Comparison of ENCODE assay signal across 8 cellular contexts in genomic region chr10:58384999-58385783, GRCh38. TPM values are rescaled to one million over a fixed set of nuclear protein-coding genes. Genes with fewer than 3 reads are reported as not detected.
DNase-seq lines count a peak whose midpoint lies in the region; FAIRE-seq and TF ChIP-seq lines count a peak whose summit lies in the region.

TSS of gene TFAM (plus strand) at chr10:58385410. CDS start at chr10:58385548, 138 bp downstream.

- FAIRE-seq in G401.6 (lab: Jason Lieb, UNC), result peak; percentile 80

- H3K27me3 Mint-ChIP-seq in neural progenitor cell (ENCODE audit: insufficient read depth, low read depth), result peaks cover 2% of the 10 kb centered on the region

- TF ChIP-seq CTCF in Loucy (conservative IDR thresholded peaks at IDR 0.05; ENCODE audit: low read length), result peak; percentile 56
- peak; percentile 54 for TF ChIP-seq CTCF in foreskin fibroblast (IDR thresholded peaks at IDR 0.05; ENCODE audit: low read depth, low read length)
- TF ChIP-seq CTCF in neural progenitor cell (IDR thresholded peaks at IDR 0.05), result peak; percentile 46

- peaks cover 11% of the 10 kb centered on the region for H3K36me3 Mint-ChIP-seq in neural progenitor cell

- H3F3A ChIP-seq in Loucy (ENCODE audit: low read depth) (no peaks in the 10 kb centered on the region), neural progenitor cell (ENCODE audit: low read depth) (peaks cover 18% of the 10 kb centered on the region)

- H3K79me2 ChIP-seq in Loucy (ENCODE audit: insufficient read depth, low read length) (peaks cover 50% of the 10 kb centered on the region), neural progenitor cell (ENCODE audit: low read depth) (peaks cover 49% of the 10 kb centered on the region)

- H3K4me1 ChIP-seq in Loucy (ENCODE audit: insufficient read depth, low read length, poor library complexity, severe bottlenecking) (peaks cover 48% of the 10 kb centered on the region), neural progenitor cell (peaks cover 8% of the 10 kb centered on the region)

- H3K4me2 ChIP-seq in Loucy (ENCODE audit: low read depth, low read length, poor library complexity, severe bottlenecking) (peak within 1 kb of the TSS; percentile 93), neural progenitor cell (peak within 1 kb of the TSS; percentile 82)

- no peaks in the 10 kb centered on the region for H3K9me3 ChIP-seq in Loucy (ENCODE audit: insufficient read depth, low read depth, low read length)
- no peaks in the 10 kb centered on the region for H3K9me3 ChIP-seq in neural progenitor cell (ENCODE audit: low read depth)

- DNase-seq in H7 (peak; percentile 93), activated gamma-delta T cell (lab: John Stamatoyannopoulos, UW) (peak; percentile 88), foreskin fibroblast (peak; percentile 91 to 95), neural progenitor cell (ENCODE audit: low spot score) (peak; percentile 95), stromal cell of bone marrow (ENCODE audit: low read depth) (peak; percentile 80)

- H3K27me3 ChIP-seq in H7 (ENCODE audit: control insufficient read depth, insufficient read depth, low read length), result no peaks in the 10 kb centered on the region
- H3K27me3 ChIP-seq in Loucy (ENCODE audit: insufficient read depth, low read length, poor library complexity, severe bottlenecking), result no peaks in the 10 kb centered on the region
- peaks cover 3% of the 10 kb centered on the region for H3K27me3 ChIP-seq in neural progenitor cell

- H4K20me1 ChIP-seq in Loucy (ENCODE audit: insufficient read depth, low read length, poor library complexity, severe bottlenecking) (peaks cover 37% of the 10 kb centered on the region), neural progenitor cell (ENCODE audit: low read depth) (peaks cover 26% of the 10 kb centered on the region)

- no peaks in the 10 kb centered on the region for H3K9me3 Mint-ChIP-seq in neural progenitor cell

- peaks cover 18% of the 10 kb centered on the region for H3K4me1 Mint-ChIP-seq in neural progenitor cell

- peak within 1 kb of the TSS; percentile 74 for H3K27ac ChIP-seq in neural progenitor cell

- H3K9ac ChIP-seq in Loucy (ENCODE audit: low read depth, low read length, poor library complexity, severe bottlenecking) (peak within 1 kb of the TSS; percentile 88), neural progenitor cell (peak within 1 kb of the TSS; percentile 70)

- H3K4me3 ChIP-seq in H7 (ENCODE audit: insufficient read depth, low read depth, low read length) (peak within 1 kb of the TSS; percentile 95), Loucy (ENCODE audit: low read length, poor library complexity, severe bottlenecking) (peak within 1 kb of the TSS; percentile 85), foreskin fibroblast (ENCODE audit: low read depth in 1 of 2, low read length in 2 of 2) (peak within 1 kb of the TSS; percentile 91 to 95), neural progenitor cell (peak within 1 kb of the TSS; percentile 73)

- H2AFZ ChIP-seq in Loucy (ENCODE audit: low read length) (peak within 1 kb of the TSS; percentile 99), neural progenitor cell (replicated peaks) (peak within 1 kb of the TSS; percentile 89)

- peak; percentile 98 for TF ChIP-seq POLR2A in Raji (IDR thresholded peaks at IDR 0.05; ENCODE audit: insufficient read depth, low read depth, low read length)

- H3K36me3 ChIP-seq in H7 (replicated peaks; ENCODE audit: control insufficient read depth, insufficient read depth, low read length) (peaks cover 15% of the 10 kb centered on the region), Loucy (ENCODE audit: insufficient read depth, low read length) (peaks cover 20% of the 10 kb centered on the region; the same call in 1 of the 2 replicates), neural progenitor cell (peaks cover 16% of the 10 kb centered on the region)

- no peaks in the 10 kb centered on the region for H3K9me2 ChIP-seq in Loucy (replicated peaks; ENCODE audit: low read depth, low read length)

- H3K4me3 Mint-ChIP-seq in neural progenitor cell, result peak within 1 kb of the TSS; percentile 96

- H3K27ac Mint-ChIP-seq in neural progenitor cell, result peak within 1 kb of the TSS; percentile 96

RNA-seq across cellular contexts. Expression of gene TFAM, which starts in this region (rescaled TPM):
- total RNA-seq in H7 (2014; rRNA removed; shearing (Covaris generic)), result 44.8 and 58.0 TPM in 2 replicates
- total RNA-seq in neural progenitor cell (ENCODE audit: low replicate concordance), result 44.9 and 61.2 TPM in 2 replicates

Comparison
In these comparisons a context has a peak if more than half of its experiments do, and no peak if none do; other contexts are left out.
1. Peak in every context shown above with its lines: DNase-seq, H3K4me3 ChIP-seq and H3K27ac ChIP-seq.